In genomic region chr6:130409394-130410095, GRCh38 we compare ENCODE assay signal across 25 cellular contexts. TPM values are rescaled to one million over a fixed set of nuclear protein-coding genes. Genes with fewer than 3 reads are reported as not detected.
DNase-seq lines count a peak whose midpoint lies in the region; ATAC-seq, FAIRE-seq and TF ChIP-seq lines count a peak whose summit lies in the region.
"Had no signal": no experiment of that assay in that cellular context is flagged by ENCODE, and none has a peak within 500 bp of the region (broad histone marks: within the 10 kb centered on the region; RNA-seq: fewer than 3 reads in every experiment).

No MANE protein-coding gene starts in this region.

- H3K27ac ChIP-seq in A673 (ENCODE audit: low read depth, low read length, poor library complexity, severe bottlenecking) = no peak overlapping the region
- peak overlapping the region; percentile 26 for H3K27ac ChIP-seq in astrocyte (ENCODE audit: low read depth, low read length)
- H3K27ac ChIP-seq in esophagus muscularis mucosa (replicated peaks in 1 of 4) = no peak overlapping the region
- H3K27ac ChIP-seq: A549, coronary artery, transverse colon had no signal

- no peaks in the 10 kb centered on the region for H3K27me3 ChIP-seq in A673 (replicated peaks; ENCODE audit: insufficient read depth, low read depth, low read length, poor library complexity)
- no peaks in the 10 kb centered on the region for H3K27me3 ChIP-seq in astrocyte (ENCODE audit: insufficient read depth, low read length)
- no peaks in the 10 kb centered on the region for H3K27me3 ChIP-seq in esophagus muscularis mucosa
- H3K27me3 ChIP-seq: transverse colon had no signal

- DNase-seq in A673 (ENCODE audit: low spot score) = peak; percentile 9
- DNase-seq in GM03348 (ENCODE audit: low spot score) = peak; percentile 21
- DNase-seq in astrocyte (ENCODE audit: low read depth) = no peak
- DNase-seq in fibroblast of the aortic adventitia (ENCODE audit: low read depth) = peak; percentile 61
- DNase-seq in HuH-7 (ENCODE audit: low spot score) = no peak
- no peak for DNase-seq in esophagus muscularis mucosa (ENCODE audit: extremely low spot score)
- no peak for DNase-seq in activated naive CD8-positive, alpha-beta T cell treated with anti-CD3 and anti-CD28 coated beads for 36 hours
- DNase-seq: activated CD4-positive, alpha-beta T cell treated with anti-CD3 and anti-CD28 coated beads, Interleukin-2, amount 50 U/mL, for 48 hours; activated naive CD4-positive, alpha-beta T cell treated with Interleukin-2 at 50 U/mL for 16 hours; amygdala; DMS153; glutamatergic neuron; natural killer cell; NCI-H1694; NCI-H2171; NCI-H510A treated with DMSO at 0.1 percent for 48 hours; T-helper 1 cell; transverse colon had no signal

- no peak overlapping the region for H3K9ac ChIP-seq in astrocyte (ENCODE audit: low read length)

- peaks cover 12% of the 10 kb centered on the region for H3K9me3 Mint-ChIP-seq in astrocyte (ENCODE audit: unreplicated experiment)
- H3K9me3 Mint-ChIP-seq in activated naive CD8-positive, alpha-beta T cell treated with anti-CD3 and anti-CD28 coated beads for 36 hours = no peaks in the 10 kb centered on the region
- H3K9me3 Mint-ChIP-seq: natural killer cell had no signal

- FAIRE-seq in astrocyte (lab: Jason Lieb, UNC) = no peak
- FAIRE-seq: A549, bronchial epithelial cell, G401.6 had no signal

- POLR2A ChIA-PET in A673 (lab: Charles Lee; ENCODE audit: low non-redundant PET) = no interaction called here

- H3K27me3 Mint-ChIP-seq in astrocyte (ENCODE audit: low read depth, unreplicated experiment) = no peaks in the 10 kb centered on the region
- H3K27me3 Mint-ChIP-seq in activated naive CD8-positive, alpha-beta T cell treated with anti-CD3 and anti-CD28 coated beads for 36 hours = peaks cover 6% of the 10 kb centered on the region

- CTCF ChIA-PET in A673 (lab: Charles Lee) = no interaction called here

- no peak for TF ChIP-seq CTCF in A673 (conservative IDR thresholded peaks at IDR 0.05; ENCODE audit: low read depth, low read length)
- no peak for TF ChIP-seq CTCF in astrocyte (IDR thresholded peaks at IDR 0.05; ENCODE audit: insufficient read depth, low read depth, low read length)
- TF ChIP-seq CTCF in fibroblast of the aortic adventitia (IDR thresholded peaks at IDR 0.05; ENCODE audit: insufficient read depth, low read length) = no peak
- no peak for TF ChIP-seq CTCF in esophagus muscularis mucosa (IDR thresholded peaks at IDR 0.05)

- intact Hi-C loops in A673 (cut with micrococcal nuclease; ENCODE audit: unreplicated experiment) = no loop called here
- intact Hi-C loops in esophagus muscularis mucosa (cut with DNase I) = no loop called here

- no peak overlapping the region for H3K4me3 ChIP-seq in A673 (ENCODE audit: low read depth, low read length, poor library complexity, severe bottlenecking)
- H3K4me3 ChIP-seq in astrocyte (ENCODE audit: insufficient read depth, low read depth, low read length) = no peak overlapping the region
- no peak overlapping the region for H3K4me3 ChIP-seq in fibroblast of the aortic adventitia (ENCODE audit: low read depth, low read length)
- H3K4me3 ChIP-seq in esophagus muscularis mucosa = no peak overlapping the region
- H3K4me3 ChIP-seq: A549, coronary artery, transverse colon had no signal

- H3K79me2 ChIP-seq in astrocyte (ENCODE audit: insufficient read depth, low read length) = peaks cover 97% of the 10 kb centered on the region

- H3K27ac Mint-ChIP-seq in astrocyte (ENCODE audit: unreplicated experiment) = no peak overlapping the region
- H3K27ac Mint-ChIP-seq in activated naive CD8-positive, alpha-beta T cell treated with anti-CD3 and anti-CD28 coated beads for 36 hours = no peak overlapping the region
- H3K27ac Mint-ChIP-seq: natural killer cell had no signal

- H3K4me1 Mint-ChIP-seq in astrocyte (ENCODE audit: low read depth, unreplicated experiment) = peaks cover 6% of the 10 kb centered on the region
- no peaks in the 10 kb centered on the region for H3K4me1 Mint-ChIP-seq in activated naive CD8-positive, alpha-beta T cell treated with anti-CD3 and anti-CD28 coated beads for 36 hours
- H3K4me1 Mint-ChIP-seq: natural killer cell had no signal

- H3K4me1 ChIP-seq in A673 (ENCODE audit: insufficient read depth, low read length, poor library complexity, severe bottlenecking) (peaks cover 5% of the 10 kb centered on the region), astrocyte (ENCODE audit: insufficient read depth, low read length) (peaks cover 4% of the 10 kb centered on the region), esophagus muscularis mucosa (no peaks in the 10 kb centered on the region)
- H3K4me1 ChIP-seq: A549 had no signal

- WGBS in esophagus muscularis mucosa = 65% methylated on average over 2 of the region's 2 CpGs

- H3K36me3 ChIP-seq in A673 (ENCODE audit: insufficient read depth, low read length, poor library complexity, severe bottlenecking) (no peaks in the 10 kb centered on the region), astrocyte (ENCODE audit: insufficient read depth, low read length) (no peaks in the 10 kb centered on the region), esophagus muscularis mucosa (no peaks in the 10 kb centered on the region)
- H3K36me3 ChIP-seq: transverse colon had no signal

- BruUV-seq in A673 (replicated peaks; lab: Mats Ljungman, UMichigan) = no TSS peak

- no peak overlapping the region for H2AFZ ChIP-seq in astrocyte (ENCODE audit: low read depth, low read length)

- H3K4me2 ChIP-seq in astrocyte (ENCODE audit: low read length) = peak overlapping the region; percentile 31
- H3K4me2 ChIP-seq: A549 had no signal

- no peak for TF ChIP-seq EP300 in esophagus muscularis mucosa (IDR thresholded peaks at IDR 0.05)

- TF ChIP-seq POLR2A in esophagus muscularis mucosa (IDR thresholded peaks at IDR 0.05; ENCODE audit: low read depth) = no peak

- H3K4me3 Mint-ChIP-seq in astrocyte (ENCODE audit: unreplicated experiment) = no peak overlapping the region
- no peak overlapping the region for H3K4me3 Mint-ChIP-seq in activated naive CD8-positive, alpha-beta T cell treated with anti-CD3 and anti-CD28 coated beads for 36 hours
- H3K4me3 Mint-ChIP-seq: natural killer cell had no signal

- H3K9me3 ChIP-seq in A673 (ENCODE audit: low read depth, low read length, poor library complexity, severe bottlenecking) (no peaks in the 10 kb centered on the region), astrocyte (ENCODE audit: insufficient read depth, low read depth, low read length) (no peaks in the 10 kb centered on the region), esophagus muscularis mucosa (peaks cover 0 to 5% (median 0%) of the 10 kb centered on the region in 4 donors)
- H3K9me3 ChIP-seq: A549, transverse colon had no signal

- ATAC-seq in HG02763 (IDR thresholded peaks at IDR 0.05; ENCODE audit: unreplicated experiment) = no peak
- ATAC-seq: A549, esophagus mucosa, HCT116, natural killer cell had no signal

- peaks cover 56% of the 10 kb centered on the region for H4K20me1 ChIP-seq in astrocyte (ENCODE audit: insufficient read depth, low read length)

- H3K36me3 Mint-ChIP-seq in astrocyte (ENCODE audit: low read depth, unreplicated experiment) = peaks cover 9% of the 10 kb centered on the region
- peaks cover 2% of the 10 kb centered on the region for H3K36me3 Mint-ChIP-seq in activated naive CD8-positive, alpha-beta T cell treated with anti-CD3 and anti-CD28 coated beads for 36 hours
- H3K36me3 Mint-ChIP-seq: natural killer cell had no signal

RNA-seq across cellular contexts. Expression of gene TMEM200A, which starts 43.7 kb away (rescaled TPM):
- total RNA-seq in A673 (2021) = 2.0 and 2.3 TPM in 2 replicates
- 14.9 and 17.3 TPM in 2 replicates for total RNA-seq in astrocyte
- 61.5 and 137 TPM in 2 replicates for total RNA-seq in fibroblast of the aortic adventitia (ENCODE audit: low replicate concordance)
- 1 to 10 TPM in 1 of 4 donors, under 1 TPM in 3; 0.42 to 1.0 (median 0.82) TPM for total RNA-seq in esophagus muscularis mucosa
- not detected for total RNA-seq in activated naive CD8-positive, alpha-beta T cell treated with anti-CD3 and anti-CD28 coated beads for 36 hours

Comparison
In these comparisons a context has a peak if more than half of its experiments do, and no peak if none do; other contexts are left out.
1. DNase-seq: peak in A673 (single experiment), GM03348 (single experiment) and fibroblast of the aortic adventitia (single experiment); none in astrocyte (single experiment), HuH-7 (single experiment), esophagus muscularis mucosa (single experiment) and activated naive CD8-positive, alpha-beta T cell treated with anti-CD3 and anti-CD28 coated beads for 36 hours (single experiment).